ENCODE assay signal across 20 cellular contexts in the genomic region with DNA sequence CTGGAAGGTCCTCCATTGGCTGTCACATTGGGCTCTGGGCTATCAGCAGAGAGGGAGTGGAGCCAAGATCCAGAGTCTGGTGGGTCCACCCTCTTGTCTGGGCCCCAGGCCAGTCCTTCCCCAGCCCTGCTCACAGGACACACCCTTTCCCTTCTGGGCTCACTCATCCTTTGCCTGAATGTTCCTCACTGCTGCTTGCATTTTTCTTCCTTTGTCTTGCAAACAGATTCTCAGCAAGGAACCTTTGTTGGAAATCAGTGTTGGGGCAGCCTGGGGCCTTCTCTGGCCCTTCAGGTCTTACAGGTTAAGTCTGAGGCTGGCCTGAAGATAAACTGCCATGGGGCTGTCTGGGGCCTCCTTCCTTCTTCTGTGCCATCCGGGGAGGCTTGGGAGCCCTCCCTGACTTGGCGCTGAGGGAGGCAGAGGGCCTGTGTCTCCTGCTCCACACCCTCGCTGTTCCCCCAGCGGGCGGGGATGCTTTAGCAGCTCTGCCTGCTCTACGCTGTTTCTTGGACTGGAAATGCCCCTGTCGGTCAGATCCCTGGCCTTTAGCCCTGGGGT. TPM values are rescaled to one million over a fixed set of nuclear protein-coding genes. Genes with fewer than 3 reads are reported as not detected.
DNase-seq lines count a peak whose midpoint lies in the region; TF ChIP-seq lines count a peak whose summit lies in the region.
"Had no signal": no experiment of that assay in that cellular context is flagged by ENCODE, and none has a peak within 500 bp of the region (broad histone marks: within the 10 kb centered on the region; RNA-seq: fewer than 3 reads in every experiment).

No MANE protein-coding gene starts in this region.

- 6% methylated on average over 7 of the region's 7 CpGs for WGBS in HUES64

- peaks cover 6% of the 10 kb centered on the region for H3K36me3 Mint-ChIP-seq in glutamatergic neuron (ENCODE audit: unreplicated experiment)

- H3K4me3 ChIP-seq in HUES64 (ENCODE audit: low read length): peak overlapping the region; percentile 13
- H3K4me3 ChIP-seq: ovary had no signal

- H3K9ac ChIP-seq in HUES64 (ENCODE audit: low read depth, low read length): peak overlapping the region; percentile 26

- H3K27ac Mint-ChIP-seq in glutamatergic neuron (ENCODE audit: unreplicated experiment): no peak overlapping the region
- H3K27ac Mint-ChIP-seq: CD4-positive, alpha-beta T cell; effector memory CD8-positive, alpha-beta T cell had no signal

- H3K4me1 Mint-ChIP-seq in glutamatergic neuron (ENCODE audit: low read depth, unreplicated experiment): peaks cover 8% of the 10 kb centered on the region

- peaks cover 31% of the 10 kb centered on the region for H3K4me1 ChIP-seq in HUES64 (ENCODE audit: insufficient read depth, low read length)

- no peak for TF ChIP-seq CTCF in glutamatergic neuron (IDR thresholded peaks at IDR 0.05; ENCODE audit: partially characterized antibody, unreplicated experiment)

- H3K27me3 ChIP-seq in HUES64 (ENCODE audit: insufficient read depth, low read length): no peaks in the 10 kb centered on the region; the same call in 1 of the 2 replicates
- H3K27me3 ChIP-seq: ovary had no signal

- peak; percentile 21 for DNase-seq in COR-L47 (lab: John Stamatoyannopoulos, UW)
- DNase-seq in glutamatergic neuron: peak; percentile 29
- DNase-seq in islet precursor cell: peak; percentile 77
- no peak for DNase-seq in activated CD4-positive, CD25-positive, alpha-beta regulatory T cell treated with anti-CD3 and anti-CD28 coated beads, Interleukin-2, amount 50 U/mL, for 72 hours
- DNase-seq in DMS53 (lab: John Stamatoyannopoulos, UW): no peak
- DNase-seq in DMS153 treated with DMSO at 0.1 percent for 48 hours (lab: John Stamatoyannopoulos, UW; ENCODE audit: unreplicated experiment): no peak
- DNase-seq in central memory CD4-positive, alpha-beta T cell: no peak
- DNase-seq: activated CD4-positive, alpha-beta T cell treated with anti-CD3 and anti-CD28 coated beads, Interleukin-2, amount 50 U/mL, for 4 hours; activated naive CD4-positive, alpha-beta T cell; CD4-positive, alpha-beta T cell; DND-41; effector memory CD8-positive, alpha-beta T cell; NCI-H2081 treated with DMSO at 0.1 percent for 48 hours; NCI-H774; ovary; stimulated activated CD4-positive, alpha-beta T cell treated with anti-CD3 and anti-CD28 coated beads, Interleukin-1b, Interleukin-23, amount 100 ng/mL, for 48 hours had no signal

- H3K4me3 Mint-ChIP-seq in glutamatergic neuron (ENCODE audit: unreplicated experiment): no peak overlapping the region
- H3K4me3 Mint-ChIP-seq: CD4-positive, alpha-beta T cell; effector memory CD8-positive, alpha-beta T cell had no signal

- H3K36me3 ChIP-seq in HUES64 (ENCODE audit: insufficient read depth, low read length): no peaks in the 10 kb centered on the region
- H3K36me3 ChIP-seq: ovary had no signal

- peaks cover 6% of the 10 kb centered on the region for H3K27me3 Mint-ChIP-seq in glutamatergic neuron (ENCODE audit: unreplicated experiment)

- H3K9me3 Mint-ChIP-seq in glutamatergic neuron (ENCODE audit: unreplicated experiment): peaks cover 7% of the 10 kb centered on the region

- peak overlapping the region; percentile 86 for H3K27ac ChIP-seq in HUES64 (ENCODE audit: low read depth, low read length)
- H3K27ac ChIP-seq: ovary had no signal

- H3K9me3 ChIP-seq in HUES64 (ENCODE audit: insufficient read depth, low read depth, low read length): no peaks in the 10 kb centered on the region
- H3K9me3 ChIP-seq: ovary had no signal

RNA-seq across cellular contexts. Expression of a gene that starts 11.5 kb away (rescaled TPM):
- polyA plus RNA-seq in HUES64 (2013, experiment 1 of 2): 0.80 TPM
- 2.4 TPM for polyA plus RNA-seq in HUES64 (2013, experiment 2 of 2)
- total RNA-seq in glutamatergic neuron (ENCODE audit: unreplicated experiment): 38.4 TPM
- total RNA-seq: CD4-positive, alpha-beta T cell; RPMI7951; ureter had no signal
- polyA plus RNA-seq: AG04450 had no signal

Comparison
In these comparisons a context has a peak if more than half of its experiments do, and no peak if none do; other contexts are left out.
1. DNase-seq: peak in COR-L47 (single experiment), glutamatergic neuron (single experiment) and islet precursor cell (single experiment); none in activated CD4-positive, CD25-positive, alpha-beta regulatory T cell treated with anti-CD3 and anti-CD28 coated beads, Interleukin-2, amount 50 U/mL, for 72 hours (single experiment), DMS53 (single experiment), DMS153 treated with DMSO at 0.1 percent for 48 hours (single experiment) and central memory CD4-positive, alpha-beta T cell (single experiment).